ENCODE assay signal across 22 cellular contexts in the genomic region with DNA sequence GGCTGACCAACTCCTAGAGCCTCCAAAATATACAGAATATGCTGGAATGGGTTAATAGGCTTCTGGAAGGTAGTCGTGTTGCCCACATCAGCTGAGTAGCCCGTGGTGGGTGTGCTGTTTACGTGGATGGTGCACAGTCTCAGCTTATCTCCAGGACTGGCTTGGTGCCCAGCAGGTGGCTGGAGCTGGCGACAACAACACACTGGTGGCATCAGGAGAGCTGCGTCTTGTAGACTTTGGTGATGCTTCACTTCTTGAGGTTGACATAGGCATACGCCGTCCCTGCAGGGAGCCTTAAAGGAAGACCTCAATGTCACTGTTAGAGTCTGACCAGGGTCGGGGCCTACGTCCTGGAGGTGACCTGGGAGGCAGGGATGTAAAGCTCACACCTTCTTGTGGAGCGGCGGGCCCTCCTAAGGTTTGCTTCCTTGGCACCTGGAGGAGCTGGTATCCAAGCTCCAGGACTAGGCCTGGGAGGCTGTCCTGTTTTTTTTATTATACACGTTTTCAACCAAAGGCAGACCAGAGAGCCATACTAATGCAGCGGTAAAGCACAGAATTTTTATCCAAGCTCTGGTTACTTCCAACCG. TPM values are rescaled to one million over a fixed set of nuclear protein-coding genes. Genes with fewer than 3 reads are reported as not detected.
DNase-seq lines count a peak whose midpoint lies in the region; ATAC-seq and TF ChIP-seq lines count a peak whose summit lies in the region.
"Had no signal": no experiment of that assay in that cellular context is flagged by ENCODE, and none has a peak within 500 bp of the region (broad histone marks: within the 10 kb centered on the region; RNA-seq: fewer than 3 reads in every experiment).

No MANE protein-coding gene starts in this region.

- POLR2A ChIA-PET in HEK293 (lab: Yijun Ruan, JAX): interaction anchor here (0.6 to 1.1 kb wide), 2 partner anchors 27 to 41 kb away, joined by 3 to 10 read pairs; a partner anchor contains a TSS

- no peaks in the 10 kb centered on the region for H3K36me3 Mint-ChIP-seq in brain
- H3K36me3 Mint-ChIP-seq: T-cell had no signal

- peak overlapping the region in 3 of 5 experiments; percentile 40 to 69 (median 41) for H3K27ac Mint-ChIP-seq in brain
- H3K27ac Mint-ChIP-seq: B cell, T-cell had no signal

- no peak overlapping the region for H3K4me3 Mint-ChIP-seq in brain
- H3K4me3 Mint-ChIP-seq: H9, T-cell had no signal

- H3K9me3 Mint-ChIP-seq in brain: peaks cover 0 to 6% (median 0%) of the 10 kb centered on the region in 5 experiments
- H3K9me3 Mint-ChIP-seq: T-cell had no signal

- no peak overlapping the region for H3K27ac ChIP-seq in HEK293 (ENCODE audit: extremely low read depth, low read depth, low read length)
- H3K27ac ChIP-seq: KMS-11, Peyer's patch, SJCRH30 had no signal

- H3K9me3 ChIP-seq in HEK293 (ENCODE audit: control insufficient read depth, insufficient read depth, low read depth, low read length): no peaks in the 10 kb centered on the region
- H3K9me3 ChIP-seq: Caco-2, Peyer's patch, SJCRH30 had no signal

- TF ChIP-seq CTCF in HEK293 (tag by site-specific recombination; IDR thresholded peaks at IDR 0.05) (no peak), brain (conservative IDR thresholded peaks at IDR 0.05) (no peak)

- no peak for ATAC-seq in HG02763 (IDR thresholded peaks at IDR 0.05; ENCODE audit: unreplicated experiment)
- ATAC-seq: T-cell had no signal

- H3K4me3 ChIP-seq in HEK293 (ENCODE audit: low read depth, low read length): no peak overlapping the region
- H3K4me3 ChIP-seq: Peyer's patch, SJCRH30 had no signal

- no peaks in the 10 kb centered on the region for H3K4me1 ChIP-seq in HEK293 (ENCODE audit: control insufficient read depth, insufficient read depth, low read length)
- H3K4me1 ChIP-seq: Caco-2, SJCRH30 had no signal

- peaks cover 18% of the 10 kb centered on the region for H3K4me1 Mint-ChIP-seq in brain

- DNase-seq in DMS79 treated with DMSO at 0.1 percent for 48 hours (lab: John Stamatoyannopoulos, UW) (peak; percentile 4), DMS79 (lab: John Stamatoyannopoulos, UW) (no peak), posterior vena cava (ENCODE audit: low spot score) (peak; percentile 56), NCI-H1417 treated with DMSO at 0.1 percent for 48 hours (lab: John Stamatoyannopoulos, UW) (no peak), amniotic stem cell (lab: John Stamatoyannopoulos, UW) (no peak)
- DNase-seq: Caco-2, DND-41, H9, NCI-H1092 treated with DMSO at 0.1 percent for 48 hours, NCI-H146, NCI-H2107, NCI-H345, NCI-H524, NCI-H774, Peyer's patch, SJCRH30, T-cell had no signal

- H3K36me3 ChIP-seq in HEK293 (ENCODE audit: control insufficient read depth in 2 of 2, insufficient read depth in 1 of 2, low read length in 2 of 2): no peaks in the 10 kb centered on the region
- H3K36me3 ChIP-seq: Peyer's patch, SJCRH30 had no signal

- no peaks in the 10 kb centered on the region for H3K27me3 Mint-ChIP-seq in brain
- H3K27me3 Mint-ChIP-seq: B cell had no signal

- intact Hi-C loops in posterior vena cava (cut with DNase I): no loop called here

- CTCF ChIA-PET in HEK293 (lab: Yijun Ruan, JAX): interaction anchor here (0.5 to 0.7 kb wide), 3 partner anchors 17 to 209 kb away, joined by 3 to 4 read pairs (median 3); no protein-coding TSS in a partner anchor

TF ChIP-seq in HEK293, 187 proteins besides CTCF, POLR2A, EP300 and RAD21:
- TF ChIP-seq ZNF768 (tag by site-specific recombination; IDR thresholded peaks at IDR 0.05) (no peak), ZBTB20 (tag by site-specific recombination; IDR thresholded peaks at IDR 0.05) (0 out of 2 replicates have a peak, but pooled peaks have one; percentile 8), ZNF426 (tag by site-specific recombination; IDR thresholded peaks at IDR 0.05) (no peak), KLF9 (tag by site-specific recombination; IDR thresholded peaks at IDR 0.05; ENCODE audit: low read depth) (no peak), ZNF184 (tag by site-specific recombination; IDR thresholded peaks at IDR 0.05) (no peak)

RNA-seq across cellular contexts. Expression of a gene that starts 26.5 kb away (rescaled TPM):
- 263 TPM for polyA plus RNA-seq in brain (ENCODE audit: insufficient read depth, low read depth, low replicate concordance)
- total RNA-seq in posterior vena cava: 100 to 1,000 TPM in 1 of 2 donors, 10 to 100 TPM in 1; 96.8 to 115 TPM

Comparison
In these comparisons a context has a peak if more than half of its experiments do, and no peak if none do; other contexts are left out.
1. DNase-seq: peak in DMS79 treated with DMSO at 0.1 percent for 48 hours (single experiment) and posterior vena cava (single experiment); none in DMS79 (single experiment), NCI-H1417 treated with DMSO at 0.1 percent for 48 hours (single experiment) and amniotic stem cell (single experiment).